ENCODE assay signal across 22 cellular contexts in genomic region chr6:82906489-82906888, GRCh38.
DNase-seq lines count a peak whose midpoint lies in the region; ATAC-seq, FAIRE-seq and TF ChIP-seq lines count a peak whose summit lies in the region.
"Had no signal": no experiment of that assay in that cellular context is flagged by ENCODE, and none has a peak within 500 bp of the region (broad histone marks: within the 10 kb centered on the region; RNA-seq: fewer than 3 reads in every experiment).

No MANE protein-coding gene starts in this region.

- no peak overlapping the region for H3K4me3 Mint-ChIP-seq in astrocyte (ENCODE audit: unreplicated experiment)
- H3K4me3 Mint-ChIP-seq: activated naive CD8-positive, alpha-beta T cell treated with anti-CD3 and anti-CD28 coated beads, Interleukin-2, amount 10 ng/mL, durations not matched to agents 7 days and 5 days; CD8-positive, alpha-beta memory T cell; IgD-negative memory B cell had no signal

- H3K27me3 ChIP-seq in SK-N-SH (ENCODE audit: insufficient read depth): no peaks in the 10 kb centered on the region
- no peaks in the 10 kb centered on the region for H3K27me3 ChIP-seq in astrocyte (ENCODE audit: insufficient read depth, low read length)
- no peaks in the 10 kb centered on the region for H3K27me3 ChIP-seq in smooth muscle cell (ENCODE audit: low read depth)
- no peaks in the 10 kb centered on the region for H3K27me3 ChIP-seq in MG63
- H3K27me3 ChIP-seq: heart left ventricle, spleen, upper lobe of right lung had no signal

- no peaks in the 10 kb centered on the region for H3K9me3 Mint-ChIP-seq in astrocyte (ENCODE audit: unreplicated experiment)
- H3K9me3 Mint-ChIP-seq: activated naive CD8-positive, alpha-beta T cell treated with anti-CD3 and anti-CD28 coated beads, Interleukin-2, amount 10 ng/mL, durations not matched to agents 7 days and 5 days; CD8-positive, alpha-beta memory T cell; IgD-negative memory B cell had no signal

- POLR2A ChIA-PET in SK-N-SH (lab: Yijun Ruan, JAX): no interaction called here

- peaks cover 40% of the 10 kb centered on the region for H3K4me1 Mint-ChIP-seq in astrocyte (ENCODE audit: low read depth, unreplicated experiment)
- H3K4me1 Mint-ChIP-seq: activated naive CD8-positive, alpha-beta T cell treated with anti-CD3 and anti-CD28 coated beads, Interleukin-2, amount 10 ng/mL, durations not matched to agents 7 days and 5 days; CD8-positive, alpha-beta memory T cell had no signal

- no peak overlapping the region for H3K27ac ChIP-seq in SK-N-SH (ENCODE audit: low read depth in 2 of 2, low read length in 1 of 2)
- no peak overlapping the region for H3K27ac ChIP-seq in astrocyte (ENCODE audit: low read depth, low read length)
- H3K27ac ChIP-seq in smooth muscle cell (ENCODE audit: low read depth): peak overlapping the region; percentile 20
- H3K27ac ChIP-seq: heart left ventricle, parathyroid adenoma, spleen, upper lobe of right lung had no signal

- H3K27me3 Mint-ChIP-seq in astrocyte (ENCODE audit: low read depth, unreplicated experiment): no peaks in the 10 kb centered on the region
- H3K27me3 Mint-ChIP-seq: activated naive CD8-positive, alpha-beta T cell treated with anti-CD3 and anti-CD28 coated beads, Interleukin-2, amount 10 ng/mL, durations not matched to agents 7 days and 5 days; CD8-positive, alpha-beta memory T cell; IgD-negative memory B cell had no signal

- H3K4me3 ChIP-seq in SK-N-SH (ENCODE audit: low read depth in 2 of 2, low read length in 1 of 2): no peak overlapping the region
- H3K4me3 ChIP-seq in astrocyte (ENCODE audit: insufficient read depth, low read depth, low read length): no peak overlapping the region
- no peak overlapping the region for H3K4me3 ChIP-seq in foreskin fibroblast (ENCODE audit: low read depth in 1 of 2, low read length in 2 of 2)
- H3K4me3 ChIP-seq in smooth muscle cell: no peak overlapping the region
- H3K4me3 ChIP-seq in MG63: no peak overlapping the region
- H3K4me3 ChIP-seq: heart left ventricle, spleen, upper lobe of right lung had no signal

- no peak for DNase-seq in SK-N-SH
- peak; percentile 31 for DNase-seq in astrocyte (ENCODE audit: low read depth)
- peak; percentile 6 to 41 for DNase-seq in foreskin fibroblast
- no peak for DNase-seq in smooth muscle cell (lab: John Stamatoyannopoulos, UW; ENCODE audit: unreplicated experiment)
- DNase-seq in NCI-H1694 (lab: John Stamatoyannopoulos, UW): no peak
- DNase-seq in medulla oblongata (ENCODE audit: extremely low spot score): no peak
- no peak for DNase-seq in MG63
- DNase-seq: activated naive CD8-positive, alpha-beta T cell treated with anti-CD3 and anti-CD28 coated beads, Interleukin-2, amount 10 ng/mL, durations not matched to agents 7 days and 5 days; activated T-cell treated with anti-CD3 and anti-CD28 coated beads, Interleukin-2, amount 50 U/mL, for 1 hour; CD8-positive, alpha-beta memory T cell; cerebellar nuclear complex; heart left ventricle; NCI-H1105 treated with DMSO at 0.1 percent for 48 hours; NCI-H446; spleen; stimulated activated naive CD4-positive, alpha-beta T cell treated with Interleukin-2 at 50 U/mL for 16 hours; upper lobe of right lung had no signal

- no peak for TF ChIP-seq RAD21 in SK-N-SH (IDR thresholded peaks at IDR 0.05; ENCODE audit: low read length)

- CTCF ChIA-PET in SK-N-SH (lab: Yijun Ruan, JAX): no interaction called here

- H3K4me2 ChIP-seq in SK-N-SH (no peak overlapping the region), astrocyte (ENCODE audit: low read length) (peak overlapping the region; percentile 12), smooth muscle cell (peak overlapping the region; percentile 28)

- FAIRE-seq in astrocyte (lab: Jason Lieb, UNC): no peak
- FAIRE-seq: GM12892, TTC549 had no signal

- H3K36me3 ChIP-seq in SK-N-SH (replicated peaks in 1 of 2; ENCODE audit: control insufficient read depth in 1 of 2, insufficient read depth in 2 of 2, low read length in 1 of 2): no peaks in the 10 kb centered on the region
- H3K36me3 ChIP-seq in astrocyte (ENCODE audit: insufficient read depth, low read length): no peaks in the 10 kb centered on the region
- no peaks in the 10 kb centered on the region for H3K36me3 ChIP-seq in smooth muscle cell (ENCODE audit: low read depth)
- H3K36me3 ChIP-seq in MG63: no peaks in the 10 kb centered on the region
- H3K36me3 ChIP-seq: heart left ventricle, spleen, upper lobe of right lung had no signal

- ATAC-seq in SK-N-SH treated with all-trans-retinoic acid at 6 μM for 48 hours: no peak
- ATAC-seq: upper lobe of right lung had no signal

- peak overlapping the region; percentile 77 for H3K27ac Mint-ChIP-seq in astrocyte (ENCODE audit: unreplicated experiment)
- H3K27ac Mint-ChIP-seq: activated naive CD8-positive, alpha-beta T cell treated with anti-CD3 and anti-CD28 coated beads, Interleukin-2, amount 10 ng/mL, durations not matched to agents 7 days and 5 days; IgD-negative memory B cell had no signal

- H3K79me2 ChIP-seq in SK-N-SH (ENCODE audit: insufficient read depth): no peaks in the 10 kb centered on the region
- no peaks in the 10 kb centered on the region for H3K79me2 ChIP-seq in astrocyte (ENCODE audit: insufficient read depth, low read length)
- H3K79me2 ChIP-seq in smooth muscle cell (ENCODE audit: low read depth): no peaks in the 10 kb centered on the region
- H3K79me2 ChIP-seq: parathyroid adenoma had no signal

- H3F3A ChIP-seq in SK-N-SH (replicated peaks; ENCODE audit: insufficient read depth) (no peaks in the 10 kb centered on the region), smooth muscle cell (ENCODE audit: low read depth) (no peaks in the 10 kb centered on the region)

- no peak overlapping the region for H3K9ac ChIP-seq in SK-N-SH
- no peak overlapping the region for H3K9ac ChIP-seq in astrocyte (ENCODE audit: low read length)
- no peak overlapping the region for H3K9ac ChIP-seq in smooth muscle cell (ENCODE audit: low read depth)
- H3K9ac ChIP-seq: parathyroid adenoma had no signal

- H3K9me3 ChIP-seq in SK-N-SH: no peaks in the 10 kb centered on the region
- no peaks in the 10 kb centered on the region for H3K9me3 ChIP-seq in astrocyte (ENCODE audit: insufficient read depth, low read depth, low read length)
- no peaks in the 10 kb centered on the region for H3K9me3 ChIP-seq in smooth muscle cell (replicated peaks; ENCODE audit: low read depth)
- no peaks in the 10 kb centered on the region for H3K9me3 ChIP-seq in MG63
- H3K9me3 ChIP-seq: heart left ventricle, spleen, upper lobe of right lung had no signal

- no peak for TF ChIP-seq CTCF in SK-N-SH (IDR thresholded peaks at IDR 0.05)
- no peak for TF ChIP-seq CTCF in astrocyte (IDR thresholded peaks at IDR 0.05; ENCODE audit: insufficient read depth, low read depth, low read length)
- TF ChIP-seq CTCF in foreskin fibroblast (IDR thresholded peaks at IDR 0.05; ENCODE audit: low read depth, low read length): no peak
- no peak for TF ChIP-seq CTCF in smooth muscle cell (IDR thresholded peaks at IDR 0.05; ENCODE audit: borderline replicate concordance, insufficient read depth, poor library complexity, severe bottlenecking)

- no peaks in the 10 kb centered on the region for H3K9me2 ChIP-seq in SK-N-SH

- H3K4me1 ChIP-seq in SK-N-SH (ENCODE audit: control insufficient read depth in 1 of 2, insufficient read depth in 2 of 2, low read depth in 1 of 2, low read length in 1 of 2) (peaks cover 6 to 15% of the 10 kb centered on the region in 2 experiments; a peak in 3 of 4 replicates), astrocyte (ENCODE audit: insufficient read depth, low read length) (peaks cover 4% of the 10 kb centered on the region), smooth muscle cell (ENCODE audit: low read depth) (peaks cover 23% of the 10 kb centered on the region)
- H3K4me1 ChIP-seq: parathyroid adenoma, spleen, upper lobe of right lung had no signal

- H2AFZ ChIP-seq in SK-N-SH (ENCODE audit: low read depth) (peak overlapping the region; percentile 42), astrocyte (ENCODE audit: low read depth, low read length) (no peak overlapping the region), smooth muscle cell (ENCODE audit: low read depth) (no peak overlapping the region)
- H2AFZ ChIP-seq: parathyroid adenoma had no signal

- no peaks in the 10 kb centered on the region for H4K20me1 ChIP-seq in SK-N-SH (ENCODE audit: insufficient read depth)
- H4K20me1 ChIP-seq in astrocyte (ENCODE audit: insufficient read depth, low read length): no peaks in the 10 kb centered on the region
- H4K20me1 ChIP-seq in smooth muscle cell (ENCODE audit: low read depth): no peaks in the 10 kb centered on the region

- no peak for TF ChIP-seq EP300 in SK-N-SH (IDR thresholded peaks at IDR 0.05; ENCODE audit: borderline replicate concordance in 1 of 2, low read depth in 1 of 2, low read length in 1 of 2)

- no peaks in the 10 kb centered on the region for H3K36me3 Mint-ChIP-seq in astrocyte (ENCODE audit: low read depth, unreplicated experiment)
- H3K36me3 Mint-ChIP-seq: activated naive CD8-positive, alpha-beta T cell treated with anti-CD3 and anti-CD28 coated beads, Interleukin-2, amount 10 ng/mL, durations not matched to agents 7 days and 5 days had no signal

TF ChIP-seq in SK-N-SH, 30 proteins besides CTCF, POLR2A, EP300 and RAD21 (continues in another document):
- no peak for TF ChIP-seq TAF1 (IDR thresholded peaks at IDR 0.05; ENCODE audit: borderline replicate concordance, low read depth, low read length)
- no peak for TF ChIP-seq POLR2AphosphoS5 (IDR thresholded peaks at IDR 0.05; ENCODE audit: low read depth, low read length)
- TF ChIP-seq USF2 (IDR thresholded peaks at IDR 0.05; ENCODE audit: borderline replicate concordance, low read depth, low read length): no peak
- no peak for TF ChIP-seq SMC3 (IDR thresholded peaks at IDR 0.05; ENCODE audit: low read depth, low read length)

TF ChIP-seq in SK-N-SH treated with all-trans-retinoic acid at 6 μM for 48 hours, 23 proteins besides CTCF, POLR2A, EP300 and RAD21:
- TF ChIP-seq OSR1 (CRISPR knock-in tag; IDR thresholded peaks at IDR 0.05): no peak
- no peak for TF ChIP-seq ESRRG (CRISPR knock-in tag; IDR thresholded peaks at IDR 0.05)
- TF ChIP-seq TCF4 (CRISPR knock-in tag; IDR thresholded peaks at IDR 0.05; ENCODE audit: borderline replicate concordance): no peak
- no peak for TF ChIP-seq ZFP3 (CRISPR knock-in tag; IDR thresholded peaks at IDR 0.05)
- no peak for TF ChIP-seq ZNF8 (CRISPR knock-in tag; IDR thresholded peaks at IDR 0.05)
- no peak for TF ChIP-seq ZNF565 (CRISPR knock-in tag; conservative IDR thresholded peaks at IDR 0.05; ENCODE audit: low read depth)
- no peak for TF ChIP-seq TOX (CRISPR knock-in tag; IDR thresholded peaks at IDR 0.05; ENCODE audit: borderline replicate concordance)
TF ChIP-seq in SK-N-SH treated with all-trans-retinoic acid at 6 μM for 48 hours: peak in this region for 0.

Comparison
In these comparisons a context has a peak if more than half of its experiments do, and no peak if none do; other contexts are left out.
1. DNase-seq: peak in astrocyte (single experiment) and foreskin fibroblast (2 of 2); none in SK-N-SH (single experiment), smooth muscle cell (single experiment), NCI-H1694 (single experiment), medulla oblongata (single experiment) and MG63 (single experiment).